Comparison of ENCODE assay signal across 8 cellular contexts in genomic region chr6:142846883-142847287, GRCh38.
A peak's percentile ranks its signal among the peaks of the same experiment; 100 is the strongest.
DNase-seq lines count a peak whose midpoint lies in the region; ATAC-seq, FAIRE-seq and TF ChIP-seq lines count a peak whose summit lies in the region.

No MANE protein-coding gene starts in this region.

- FAIRE-seq in endothelial cell of umbilical vein (lab: Jason Lieb, UNC): peak; percentile 82

- H3K27me3 ChIP-seq in PC-3 (ENCODE audit: low read length) (no peaks in the 10 kb centered on the region), endothelial cell of umbilical vein (ENCODE audit: control insufficient read depth in 2 of 2, insufficient read depth in 2 of 2, low read length in 2 of 2) (no peaks in the 10 kb centered on the region)

- H3K9me1 ChIP-seq in endothelial cell of umbilical vein (replicated peaks; ENCODE audit: control insufficient read depth, extremely low read depth, insufficient read depth, low read length): no peaks in the 10 kb centered on the region

- no peak for TF ChIP-seq POLR2A in endothelial cell of umbilical vein (IDR thresholded peaks at IDR 0.05; ENCODE audit: low read depth, low read length)

- H4K20me1 ChIP-seq in PC-3 (ENCODE audit: low read length) (no peaks in the 10 kb centered on the region), endothelial cell of umbilical vein (replicated peaks; ENCODE audit: control insufficient read depth, extremely low read depth, insufficient read depth, low read length) (no peaks in the 10 kb centered on the region)

- CTCF ChIA-PET in Calu3 (lab: Charles Lee): interaction anchor here (0.8 kb wide), 1 partner anchor 38 kb away, joined by 3 read pairs; no protein-coding TSS in a partner anchor
- CTCF ChIA-PET in PC-3 (lab: Charles Lee): no interaction called here
- CTCF ChIA-PET in endothelial cell of umbilical vein (lab: Charles Lee): interaction anchor here (1.0 to 1.7 kb wide), 4 partner anchors 22 to 94 kb away, joined by 3 read pairs; no protein-coding TSS in a partner anchor

- BruUV-seq in Calu3 (replicated peaks; lab: Mats Ljungman, UMichigan) (no TSS peak), PC-3 (replicated peaks; lab: Mats Ljungman, UMichigan) (no TSS peak), endothelial cell of umbilical vein (replicated peaks; lab: Mats Ljungman, UMichigan) (no TSS peak)

- ATAC-seq in PC-3 (peak; percentile 16), HG03378 (IDR thresholded peaks at IDR 0.05; ENCODE audit: unreplicated experiment) (no peak), GM19351 (IDR thresholded peaks at IDR 0.05; ENCODE audit: unreplicated experiment) (no peak)

- no peaks in the 10 kb centered on the region for H3K9me3 Mint-ChIP-seq in Calu3 (ENCODE audit: low read depth, unreplicated experiment)
- no peaks in the 10 kb centered on the region for H3K9me3 Mint-ChIP-seq in osteocyte (ENCODE audit: unreplicated experiment)

- dilution Hi-C loops in endothelial cell of umbilical vein (cut with MboI; ENCODE audit: extremely low pct_ligation_motif_present, low sequenced_read_pairs): no loop called here

- TF ChIP-seq CTCF in Calu3 (IDR thresholded peaks at IDR 0.05; ENCODE audit: unreplicated experiment): no peak
- TF ChIP-seq CTCF in PC-3 (conservative IDR thresholded peaks at IDR 0.05; ENCODE audit: low read depth, low read length): no peak
- no peak for TF ChIP-seq CTCF in endothelial cell of umbilical vein (IDR thresholded peaks at IDR 0.05; ENCODE audit: extremely low read depth in 1 of 2, insufficient read depth in 1 of 2, low read depth in 1 of 2, low read length in 2 of 2)
- TF ChIP-seq CTCF in osteocyte (IDR thresholded peaks at IDR 0.05): no peak

- POLR2A ChIA-PET in PC-3 (lab: Charles Lee; ENCODE audit: unreplicated experiment) (no interaction called here), endothelial cell of umbilical vein (lab: Charles Lee) (interaction anchor here (0.7 to 1.3 kb wide), 2 partner anchors 21 to 27 kb away, joined by 3 read pairs; no protein-coding TSS in a partner anchor)

- H3K4me1 ChIP-seq in PC-3 (ENCODE audit: insufficient read depth, low read length) (peaks cover 79% of the 10 kb centered on the region), endothelial cell of umbilical vein (ENCODE audit: control insufficient read depth, extremely low read depth, insufficient read depth, low read length) (peaks cover 62% of the 10 kb centered on the region)

- no peaks in the 10 kb centered on the region for H3K9me3 ChIP-seq in PC-3 (ENCODE audit: low read length)
- no peaks in the 10 kb centered on the region for H3K9me3 ChIP-seq in endothelial cell of umbilical vein (replicated peaks; ENCODE audit: control insufficient read depth, insufficient read depth, low read length)

- peaks cover 17% of the 10 kb centered on the region for H3K36me3 Mint-ChIP-seq in Calu3 (ENCODE audit: insufficient read depth, unreplicated experiment)
- peaks cover under 1% of the 10 kb centered on the region for H3K36me3 Mint-ChIP-seq in osteocyte (ENCODE audit: unreplicated experiment)

- H2AFZ ChIP-seq in PC-3 (ENCODE audit: low read length): no peak overlapping the region
- H2AFZ ChIP-seq in endothelial cell of umbilical vein (ENCODE audit: low read depth, low read length): no peak overlapping the region

- H3K27me3 Mint-ChIP-seq in Calu3 (ENCODE audit: unreplicated experiment) (no peaks in the 10 kb centered on the region), osteocyte (ENCODE audit: unreplicated experiment) (no peaks in the 10 kb centered on the region)

- H3K4me3 ChIP-seq in PC-3 (ENCODE audit: low read length): peak overlapping the region; percentile 1; the same call in 1 of the 2 replicates
- H3K4me3 ChIP-seq in endothelial cell of umbilical vein (replicated peaks in 1 of 3; ENCODE audit: insufficient read depth in 1 of 3, low read depth in 1 of 3, low read length in 3 of 3): no peak overlapping the region

- H3K4me2 ChIP-seq in PC-3 (ENCODE audit: low read length) (peak overlapping the region; percentile 96), endothelial cell of umbilical vein (ENCODE audit: insufficient read depth, low read length) (peak overlapping the region; percentile 54)

- peak overlapping the region; percentile 87 for H3K9ac ChIP-seq in PC-3 (ENCODE audit: low read length)
- H3K9ac ChIP-seq in endothelial cell of umbilical vein (replicated peaks; ENCODE audit: extremely low read depth, insufficient read depth, low read length): peak overlapping the region; percentile 60

- peak overlapping the region; percentile 98 for H3K27ac ChIP-seq in PC-3 (ENCODE audit: low read length)
- peak overlapping the region; percentile 76 for H3K27ac ChIP-seq in endothelial cell of umbilical vein (ENCODE audit: insufficient read depth, low read depth, low read length)

- H3K27ac Mint-ChIP-seq in Calu3 (ENCODE audit: unreplicated experiment): peak overlapping the region; percentile 93
- peak overlapping the region; percentile 95 for H3K27ac Mint-ChIP-seq in osteocyte (ENCODE audit: unreplicated experiment)

- H3K36me3 ChIP-seq in PC-3 (ENCODE audit: low read depth, low read length) (no peaks in the 10 kb centered on the region), endothelial cell of umbilical vein (ENCODE audit: control insufficient read depth in 2 of 2, extremely low read depth in 1 of 2, insufficient read depth in 2 of 2, low read length in 2 of 2) (no peaks in the 10 kb centered on the region)

- intact Hi-C loops in Calu3 (cut with micrococcal nuclease; ENCODE audit: unreplicated experiment): loop anchor here (10.0 kb wide), 2 partner anchors 98 to 152 kb away; partner anchors contain the start of gene HIVEP2
- intact Hi-C loops in PC-3 (cut with micrococcal nuclease): loop anchor here (10.0 kb wide), 1 partner anchor 152 kb away; no protein-coding TSS in a partner anchor
- intact Hi-C loops in endothelial cell of umbilical vein (cut with micrococcal nuclease): loop anchor here (1.0 to 10.0 kb wide), 8 partner anchors 21 to 432 kb away; no protein-coding TSS in a partner anchor

- no peaks in the 10 kb centered on the region for H3F3A ChIP-seq in PC-3 (ENCODE audit: low read length, unreplicated experiment)

- H3K4me1 Mint-ChIP-seq in Calu3 (ENCODE audit: low read depth, unreplicated experiment) (peaks cover 77% of the 10 kb centered on the region), osteocyte (ENCODE audit: unreplicated experiment) (peaks cover 96% of the 10 kb centered on the region)

- DNase-seq in Calu3 (no peak), PC-3 (peak; percentile 74), endothelial cell of umbilical vein (ENCODE audit: low read depth, low spot score) (peak; percentile 91), osteocyte (ENCODE audit: extremely low spot score, unreplicated experiment) (no peak), NCI-H2081 treated with DMSO at 0.1 percent for 48 hours (lab: John Stamatoyannopoulos, UW) (no peak), SHP77 (lab: John Stamatoyannopoulos, UW) (no peak)

- no peaks in the 10 kb centered on the region for H3K9me2 ChIP-seq in PC-3 (replicated peaks; ENCODE audit: low read length)

- H3K79me2 ChIP-seq in PC-3 (ENCODE audit: low read length): peaks cover 33% of the 10 kb centered on the region; the same call in 1 of the 2 replicates
- no peaks in the 10 kb centered on the region for H3K79me2 ChIP-seq in endothelial cell of umbilical vein (ENCODE audit: control insufficient read depth, insufficient read depth, low read length)

- no peak overlapping the region for H3K4me3 Mint-ChIP-seq in Calu3 (ENCODE audit: low read depth, unreplicated experiment)
- H3K4me3 Mint-ChIP-seq in osteocyte (ENCODE audit: unreplicated experiment): peak overlapping the region; percentile 73

TF ChIP-seq in endothelial cell of umbilical vein, 7 proteins besides CTCF, POLR2A, EP300 and RAD21:
- peak; percentile 23 for TF ChIP-seq GATA2 (IDR thresholded peaks at IDR 0.05; ENCODE audit: insufficient read depth, insufficient read length, low read depth, low read length)
- TF ChIP-seq POLR2AphosphoS5 (IDR thresholded peaks at IDR 0.05; ENCODE audit: insufficient read depth, low read depth, low read length): peak; percentile 58
- peak; percentile 58 for TF ChIP-seq FOS (IDR thresholded peaks at IDR 0.05; ENCODE audit: borderline replicate concordance, insufficient read depth, low read length)
- TF ChIP-seq MYC (IDR thresholded peaks at IDR 0.05; ENCODE audit: low read depth, low read length): no peak
- no peak for TF ChIP-seq MAX (IDR thresholded peaks at IDR 0.05; ENCODE audit: insufficient read depth, insufficient read length)
- peak; percentile 44 for TF ChIP-seq JUN (IDR thresholded peaks at IDR 0.05; ENCODE audit: borderline replicate concordance, insufficient read depth, insufficient read length, low read depth)
- TF ChIP-seq EZH2 (IDR thresholded peaks at IDR 0.05; ENCODE audit: borderline replicate concordance, low read depth, low read length, severe bottlenecking): no peak

Comparison
In these comparisons a context has a peak if more than half of its experiments do, and no peak if none do; other contexts are left out.
1. DNase-seq: peak in PC-3 (single experiment) and endothelial cell of umbilical vein (single experiment); none in Calu3 (single experiment), osteocyte (single experiment), NCI-H2081 treated with DMSO at 0.1 percent for 48 hours (single experiment) and SHP77 (0 of 2).